8 cellular contexts compared by ENCODE assay signal in genomic region chr7:12687213-12688171, GRCh38. TPM values are rescaled to one million over a fixed set of nuclear protein-coding genes. Genes with fewer than 3 reads are reported as not detected.
DNase-seq lines count a peak whose midpoint lies in the region; ATAC-seq, FAIRE-seq and TF ChIP-seq lines count a peak whose summit lies in the region.

Gene ARL4A (plus strand): TSS chr7:12687633. CDS start chr7:12688255, 622 bp downstream.

- POLR2A ChIA-PET in A673 (lab: Charles Lee; ENCODE audit: low non-redundant PET) (interaction anchor here (0.6 to 1.1 kb wide), 2 partner anchors 28 to 32 kb away, joined by 4 read pairs; no protein-coding TSS in a partner anchor), activated B cell treated with CpG ODN at 0.5 μM for 24 hours (lab: Charles Lee) (interaction anchor here (0.6 to 1.8 kb wide), 5 partner anchors 9 to 1748 kb away, joined by 3 to 11 read pairs (median 4); partner anchors contain the start of gene TMEM106B)

- CTCF ChIA-PET in A673 (lab: Charles Lee), result interaction anchor here (0.6 to 1.9 kb wide), 11 partner anchors 12 to 574 kb away, joined by 3 to 11 read pairs (median 3); no protein-coding TSS in a partner anchor
- CTCF ChIA-PET in activated B cell treated with CpG ODN at 0.5 μM for 24 hours (lab: Charles Lee), result interaction anchor here (1.0 to 2.6 kb wide), 11 partner anchors 8 to 575 kb away, joined by 3 to 13 read pairs (median 4); no protein-coding TSS in a partner anchor

- no peaks in the 10 kb centered on the region for H3K27me3 Mint-ChIP-seq in activated B cell treated with CpG ODN at 0.5 μM for 24 hours

- FAIRE-seq in small intestine (lab: Jason Lieb, UNC), result no peak

- peak within 1 kb of the TSS; percentile 82 for H3K27ac ChIP-seq in A673 (ENCODE audit: low read depth, low read length, poor library complexity, severe bottlenecking)
- H3K27ac ChIP-seq in caudate nucleus (ENCODE audit: low read depth, low read length), result peak within 1 kb of the TSS; percentile 85
- H3K27ac ChIP-seq in small intestine (ENCODE audit: low read depth in 1 of 2, low read length in 1 of 2), result peak within 1 kb of the TSS; percentile 69 to 95

- peak within 1 kb of the TSS; percentile 96 for H3K27ac Mint-ChIP-seq in activated B cell treated with CpG ODN at 0.5 μM for 24 hours

- TF ChIP-seq CTCF in A673 (conservative IDR thresholded peaks at IDR 0.05; ENCODE audit: low read depth, low read length) (peak; percentile 57), activated B cell treated with CpG ODN at 0.5 μM for 24 hours (IDR thresholded peaks at IDR 0.05) (no peak)

- peaks cover 10% of the 10 kb centered on the region for H3K36me3 Mint-ChIP-seq in activated B cell treated with CpG ODN at 0.5 μM for 24 hours (ENCODE audit: low read depth)

- H3K4me1 ChIP-seq in A673 (ENCODE audit: insufficient read depth, low read length, poor library complexity, severe bottlenecking), result peaks cover 11% of the 10 kb centered on the region
- H3K4me1 ChIP-seq in small intestine (ENCODE audit: control insufficient read depth in 2 of 2, insufficient read depth in 1 of 2, low read depth in 1 of 2, low read length in 1 of 2), result no peaks in the 10 kb centered on the region

- H3K27me3 ChIP-seq in A673 (replicated peaks; ENCODE audit: insufficient read depth, low read depth, low read length, poor library complexity), result no peaks in the 10 kb centered on the region
- H3K27me3 ChIP-seq in small intestine (ENCODE audit: control insufficient read depth in 2 of 2, insufficient read depth in 2 of 2, low read length in 2 of 2), result no peaks in the 10 kb centered on the region

- H3K4me3 ChIP-seq in A673 (ENCODE audit: low read depth, low read length, poor library complexity, severe bottlenecking) (peak within 1 kb of the TSS; percentile 78), small intestine (ENCODE audit: low read depth in 1 of 2, low read length in 2 of 2) (peak within 1 kb of the TSS; percentile 55 to 60)

- BruUV-seq in A673 (replicated peaks; lab: Mats Ljungman, UMichigan), result no TSS peak

- H3K9me3 Mint-ChIP-seq in activated B cell treated with CpG ODN at 0.5 μM for 24 hours, result no peaks in the 10 kb centered on the region

- H3K36me3 ChIP-seq in A673 (ENCODE audit: insufficient read depth, low read length, poor library complexity, severe bottlenecking) (no peaks in the 10 kb centered on the region), small intestine (ENCODE audit: control insufficient read depth in 2 of 2, insufficient read depth in 2 of 2, low read length in 2 of 2) (no peaks in the 10 kb centered on the region)

- H3K9me3 ChIP-seq in A673 (ENCODE audit: low read depth, low read length, poor library complexity, severe bottlenecking) (no peaks in the 10 kb centered on the region), small intestine (ENCODE audit: control insufficient read depth, low read depth) (no peaks in the 10 kb centered on the region)

- peak; percentile 99 for DNase-seq in A673 (ENCODE audit: low spot score)
- peak; percentile 98 for DNase-seq in NCI-H2196 treated with DMSO at 0.1 percent for 48 hours (lab: John Stamatoyannopoulos, UW; ENCODE audit: unreplicated experiment)
- DNase-seq in activated B cell treated with CpG ODN at 0.5 μM for 24 hours, result peak; percentile 76
- peak; percentile 79 to 99 (median 95) for DNase-seq in caudate nucleus (lab: John Stamatoyannopoulos, UW)
- peak; percentile 94 for DNase-seq in iPS-NIHi7 (ENCODE audit: extremely low spot score)
- DNase-seq in small intestine, result peak; percentile 100

- intact Hi-C loops in A673 (cut with micrococcal nuclease; ENCODE audit: unreplicated experiment), result loop anchor here (2.0 to 10.0 kb wide), 5 partner anchors 40 to 575 kb away; no protein-coding TSS in a partner anchor
- intact Hi-C loops in activated B cell treated with CpG ODN at 0.5 μM for 24 hours (cut with micrococcal nuclease), result loop anchor here (1.0 to 5.0 kb wide), 4 partner anchors 429 to 1770 kb away; no protein-coding TSS in a partner anchor

- peak within 1 kb of the TSS; percentile 95 for H3K4me3 Mint-ChIP-seq in activated B cell treated with CpG ODN at 0.5 μM for 24 hours

- 2 to 3% (median 3%) methylated on average over 44 to 51 of the region's 51 CpGs for WGBS in small intestine, 3 donors

- ATAC-seq in GM18870 (IDR thresholded peaks at IDR 0.05; ENCODE audit: unreplicated experiment), result peak; percentile 83
- ATAC-seq in HG03135 (IDR thresholded peaks at IDR 0.05; ENCODE audit: unreplicated experiment), result peak; percentile 75
- peak; percentile 63 for ATAC-seq in activated B cell treated with CpG ODN at 0.5 μM for 24 hours (ENCODE audit: low read depth)

- peaks cover 47% of the 10 kb centered on the region for H3K4me1 Mint-ChIP-seq in activated B cell treated with CpG ODN at 0.5 μM for 24 hours

RNA-seq across cellular contexts. Expression of gene ARL4A, which starts in this region (rescaled TPM):
- total RNA-seq in A673 (2021) (15.9 and 18.3 TPM in 2 replicates), activated B cell treated with CpG ODN at 0.5 μM for 24 hours (11.9 TPM in 2 replicates)
- 100 to 1,000 TPM in 1 of 3 donors, 10 to 100 TPM in 2; 48.9 to 123 (median 89.4) TPM for polyA plus RNA-seq in small intestine

Comparison
In these comparisons a context has a peak if more than half of its experiments do, and no peak if none do; other contexts are left out.
1. Peak in every context shown above with its lines: DNase-seq, ATAC-seq, H3K4me3 ChIP-seq and H3K27ac ChIP-seq.